Comparison of ENCODE assay signal across 8 cellular contexts in the genomic region with DNA sequence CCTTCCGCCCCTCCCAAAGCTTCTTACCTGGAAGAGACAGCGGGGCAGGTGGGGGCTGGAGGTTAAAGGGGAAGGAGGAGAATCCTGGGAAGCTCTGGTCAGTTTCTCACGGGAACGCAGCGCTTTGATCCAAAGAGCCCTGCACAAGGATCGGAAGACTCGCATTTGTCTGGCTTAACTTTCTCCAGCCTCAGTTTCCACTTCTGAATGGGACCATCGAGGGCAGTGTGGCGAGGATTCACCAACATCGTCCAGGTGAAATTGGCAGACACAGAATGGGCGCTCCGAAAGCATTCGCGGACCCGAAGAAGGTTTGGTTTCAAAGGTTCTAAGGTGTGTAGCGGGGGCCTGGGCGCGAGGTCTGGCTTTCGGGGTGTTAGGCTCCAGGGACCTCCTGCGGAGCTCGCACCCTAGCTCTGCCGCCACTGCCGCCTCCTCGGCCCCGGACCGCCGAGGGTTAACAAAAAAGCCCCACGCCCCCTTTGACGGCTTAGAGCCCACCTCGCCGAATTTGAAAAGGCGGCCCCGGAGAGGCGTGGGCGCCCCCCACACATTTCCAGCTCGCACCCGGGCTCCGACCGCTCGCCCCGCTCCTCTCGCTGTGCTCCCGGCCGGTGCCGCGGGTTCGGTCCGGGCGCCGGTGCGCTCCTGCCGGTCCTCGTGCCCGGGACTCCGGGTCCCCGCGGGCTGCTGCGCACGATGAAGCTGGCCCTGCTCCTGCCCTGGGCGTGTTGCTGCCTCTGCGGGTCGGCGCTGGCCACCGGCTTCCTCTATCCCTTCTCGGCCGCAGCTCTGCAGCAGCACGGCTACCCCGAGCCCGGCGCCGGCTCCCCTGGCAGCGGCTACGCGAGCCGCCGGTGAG. TPM values are rescaled to one million over a fixed set of nuclear protein-coding genes. Genes with fewer than 3 reads are reported as not detected.
DNase-seq lines count a peak whose midpoint lies in the region; ATAC-seq and TF ChIP-seq lines count a peak whose summit lies in the region.

A gene (plus strand): TSS at position 542 of the 862 bp plus-strand sequence. CDS start 158 bp downstream, at position 700.

- H3K4me1 Mint-ChIP-seq in activated CD4-positive, alpha-beta memory T cell treated with anti-CD3 and anti-CD28 coated beads for 36 hours (ENCODE audit: low read depth) = peaks cover 8% of the 10 kb centered on the region
- H3K4me1 Mint-ChIP-seq in activated CD4-positive, alpha-beta memory T cell treated with anti-CD3 and anti-CD28 coated beads, Interleukin-2, amount 10 ng/mL, durations not matched to agents 7 days and 5 days = peaks cover 6% of the 10 kb centered on the region
- H3K4me1 Mint-ChIP-seq in activated CD8-positive, alpha-beta T cell treated with anti-CD3 and anti-CD28 coated beads, Interleukin-2, amount 10 ng/mL, durations not matched to agents 7 days and 5 days (ENCODE audit: low read depth) = peaks cover 10% of the 10 kb centered on the region
- H3K4me1 Mint-ChIP-seq in glutamatergic neuron (ENCODE audit: low read depth, unreplicated experiment) (peaks cover 15% of the 10 kb centered on the region), osteocyte (ENCODE audit: unreplicated experiment) (peaks cover 28% of the 10 kb centered on the region)

- peaks cover 23% of the 10 kb centered on the region for H3K27me3 Mint-ChIP-seq in activated CD4-positive, alpha-beta memory T cell treated with anti-CD3 and anti-CD28 coated beads for 36 hours
- peaks cover 30% of the 10 kb centered on the region for H3K27me3 Mint-ChIP-seq in activated CD4-positive, alpha-beta memory T cell treated with anti-CD3 and anti-CD28 coated beads, Interleukin-2, amount 10 ng/mL, durations not matched to agents 7 days and 5 days
- H3K27me3 Mint-ChIP-seq in activated CD8-positive, alpha-beta T cell treated with anti-CD3 and anti-CD28 coated beads, Interleukin-2, amount 10 ng/mL, durations not matched to agents 7 days and 5 days (ENCODE audit: low read depth) = peaks cover 21% of the 10 kb centered on the region
- peaks cover 2% of the 10 kb centered on the region for H3K27me3 Mint-ChIP-seq in glutamatergic neuron (ENCODE audit: unreplicated experiment)
- no peaks in the 10 kb centered on the region for H3K27me3 Mint-ChIP-seq in osteocyte (ENCODE audit: unreplicated experiment)

- H3K27ac Mint-ChIP-seq in activated CD4-positive, alpha-beta memory T cell treated with anti-CD3 and anti-CD28 coated beads for 36 hours = no peak within 1 kb of the TSS
- H3K27ac Mint-ChIP-seq in activated CD4-positive, alpha-beta memory T cell treated with anti-CD3 and anti-CD28 coated beads, Interleukin-2, amount 10 ng/mL, durations not matched to agents 7 days and 5 days = no peak within 1 kb of the TSS
- no peak within 1 kb of the TSS for H3K27ac Mint-ChIP-seq in activated CD8-positive, alpha-beta T cell treated with anti-CD3 and anti-CD28 coated beads, Interleukin-2, amount 10 ng/mL, durations not matched to agents 7 days and 5 days
- H3K27ac Mint-ChIP-seq in glutamatergic neuron (ENCODE audit: unreplicated experiment) (peak within 1 kb of the TSS; percentile 43), osteocyte (ENCODE audit: unreplicated experiment) (no peak within 1 kb of the TSS)

- no peaks in the 10 kb centered on the region for H3K9me3 Mint-ChIP-seq in activated CD4-positive, alpha-beta memory T cell treated with anti-CD3 and anti-CD28 coated beads for 36 hours
- H3K9me3 Mint-ChIP-seq in activated CD4-positive, alpha-beta memory T cell treated with anti-CD3 and anti-CD28 coated beads, Interleukin-2, amount 10 ng/mL, durations not matched to agents 7 days and 5 days = no peaks in the 10 kb centered on the region
- H3K9me3 Mint-ChIP-seq in activated CD8-positive, alpha-beta T cell treated with anti-CD3 and anti-CD28 coated beads, Interleukin-2, amount 10 ng/mL, durations not matched to agents 7 days and 5 days (ENCODE audit: insufficient read depth) = no peaks in the 10 kb centered on the region
- H3K9me3 Mint-ChIP-seq in glutamatergic neuron (ENCODE audit: unreplicated experiment) = no peaks in the 10 kb centered on the region
- H3K9me3 Mint-ChIP-seq in osteocyte (ENCODE audit: unreplicated experiment) = no peaks in the 10 kb centered on the region

- peak; percentile 20 for DNase-seq in activated CD4-positive, alpha-beta memory T cell treated with anti-CD3 and anti-CD28 coated beads for 36 hours
- DNase-seq in activated CD4-positive, alpha-beta memory T cell treated with anti-CD3 and anti-CD28 coated beads, Interleukin-2, amount 10 ng/mL, durations not matched to agents 7 days and 5 days = no peak
- no peak for DNase-seq in activated CD8-positive, alpha-beta T cell treated with anti-CD3 and anti-CD28 coated beads, Interleukin-2, amount 10 ng/mL, durations not matched to agents 7 days and 5 days
- DNase-seq in glutamatergic neuron (peak; percentile 81), osteocyte (ENCODE audit: extremely low spot score, unreplicated experiment) (peak; percentile 88), OCI-M2 (lab: John Stamatoyannopoulos, UW; ENCODE audit: unreplicated experiment) (no peak)

- ATAC-seq in activated CD8-positive, alpha-beta T cell treated with anti-CD3 and anti-CD28 coated beads, Interleukin-2, amount 10 ng/mL, durations not matched to agents 7 days and 5 days = peak; percentile 34
- no peak for ATAC-seq in GM21367 (IDR thresholded peaks at IDR 0.05; ENCODE audit: unreplicated experiment)
- no peak for ATAC-seq in GM19035 (IDR thresholded peaks at IDR 0.05; ENCODE audit: unreplicated experiment)

- H3K4me3 Mint-ChIP-seq in activated CD4-positive, alpha-beta memory T cell treated with anti-CD3 and anti-CD28 coated beads for 36 hours = no peak within 1 kb of the TSS
- H3K4me3 Mint-ChIP-seq in activated CD4-positive, alpha-beta memory T cell treated with anti-CD3 and anti-CD28 coated beads, Interleukin-2, amount 10 ng/mL, durations not matched to agents 7 days and 5 days = no peak within 1 kb of the TSS
- H3K4me3 Mint-ChIP-seq in activated CD8-positive, alpha-beta T cell treated with anti-CD3 and anti-CD28 coated beads, Interleukin-2, amount 10 ng/mL, durations not matched to agents 7 days and 5 days = no peak within 1 kb of the TSS
- H3K4me3 Mint-ChIP-seq in glutamatergic neuron (ENCODE audit: unreplicated experiment) (peak within 1 kb of the TSS; percentile 86), osteocyte (ENCODE audit: unreplicated experiment) (peak within 1 kb of the TSS; percentile 74)

- POLR2A ChIA-PET in activated CD4-positive, alpha-beta memory T cell treated with anti-CD3 and anti-CD28 coated beads for 36 hours (lab: Charles Lee) = no interaction called here
- POLR2A ChIA-PET in activated CD4-positive, alpha-beta memory T cell treated with anti-CD3 and anti-CD28 coated beads, Interleukin-2, amount 10 ng/mL, durations not matched to agents 7 days and 5 days (lab: Charles Lee) = interaction anchor here (0.9 kb wide), 1 partner anchor 9 kb away, joined by 3 read pairs; no protein-coding TSS in a partner anchor
- POLR2A ChIA-PET in activated CD8-positive, alpha-beta T cell treated with anti-CD3 and anti-CD28 coated beads, Interleukin-2, amount 10 ng/mL, durations not matched to agents 7 days and 5 days (lab: Charles Lee) = interaction anchor here (0.7 kb wide), 1 partner anchor 146 kb away, joined by 3 read pairs; no protein-coding TSS in a partner anchor

- CTCF ChIA-PET in activated CD4-positive, alpha-beta memory T cell treated with anti-CD3 and anti-CD28 coated beads for 36 hours (lab: Charles Lee) = interaction anchor here (0.8 to 5.0 kb wide), 6 partner anchors 9 to 49 kb away, joined by 3 to 53 read pairs (median 5); no protein-coding TSS in a partner anchor
- CTCF ChIA-PET in activated CD4-positive, alpha-beta memory T cell treated with anti-CD3 and anti-CD28 coated beads, Interleukin-2, amount 10 ng/mL, durations not matched to agents 7 days and 5 days (lab: Charles Lee) = interaction anchor here (0.6 to 4.2 kb wide), 6 partner anchors 10 to 109 kb away, joined by 3 to 43 read pairs (median 4); a partner anchor contains a TSS
- CTCF ChIA-PET in activated CD8-positive, alpha-beta T cell treated with anti-CD3 and anti-CD28 coated beads, Interleukin-2, amount 10 ng/mL, durations not matched to agents 7 days and 5 days (lab: Charles Lee) = interaction anchor here (1.1 to 5.0 kb wide), 3 partner anchors 10 to 145 kb away, joined by 3 to 65 read pairs (median 31); no protein-coding TSS in a partner anchor

- TF ChIP-seq CTCF in glutamatergic neuron (IDR thresholded peaks at IDR 0.05; ENCODE audit: partially characterized antibody, unreplicated experiment) (no peak), osteocyte (IDR thresholded peaks at IDR 0.05) (no peak)

- H3K36me3 Mint-ChIP-seq in activated CD4-positive, alpha-beta memory T cell treated with anti-CD3 and anti-CD28 coated beads for 36 hours = no peaks in the 10 kb centered on the region
- H3K36me3 Mint-ChIP-seq in activated CD4-positive, alpha-beta memory T cell treated with anti-CD3 and anti-CD28 coated beads, Interleukin-2, amount 10 ng/mL, durations not matched to agents 7 days and 5 days (ENCODE audit: low read depth) = no peaks in the 10 kb centered on the region
- no peaks in the 10 kb centered on the region for H3K36me3 Mint-ChIP-seq in activated CD8-positive, alpha-beta T cell treated with anti-CD3 and anti-CD28 coated beads, Interleukin-2, amount 10 ng/mL, durations not matched to agents 7 days and 5 days (ENCODE audit: low read depth)
- H3K36me3 Mint-ChIP-seq in glutamatergic neuron (ENCODE audit: unreplicated experiment) = no peaks in the 10 kb centered on the region
- H3K36me3 Mint-ChIP-seq in osteocyte (ENCODE audit: unreplicated experiment) = peaks cover 4% of the 10 kb centered on the region

- intact Hi-C loops in activated CD4-positive, alpha-beta memory T cell treated with anti-CD3 and anti-CD28 coated beads for 36 hours (cut with micrococcal nuclease) = no loop called here

RNA-seq across cellular contexts. Expression of the gene that starts here (rescaled TPM):
- not detected for total RNA-seq in activated CD4-positive, alpha-beta memory T cell treated with anti-CD3 and anti-CD28 coated beads for 36 hours
- not detected for total RNA-seq in activated CD4-positive, alpha-beta memory T cell treated with anti-CD3 and anti-CD28 coated beads, Interleukin-2, amount 10 ng/mL, durations not matched to agents 7 days and 5 days
- not detected for total RNA-seq in activated CD8-positive, alpha-beta T cell treated with anti-CD3 and anti-CD28 coated beads, Interleukin-2, amount 10 ng/mL, durations not matched to agents 7 days and 5 days
- total RNA-seq in glutamatergic neuron (ENCODE audit: unreplicated experiment) (66.2 TPM), osteocyte (124 and 128 TPM in 2 replicates)

Comparison
In these comparisons a context has a peak if more than half of its experiments do, and no peak if none do; other contexts are left out.
1. RNA of the gene that starts here (total RNA-seq): 124 to 128 TPM in osteocyte and 66.2 TPM in glutamatergic neuron (single experiment); not detected in activated CD4-positive, alpha-beta memory T cell treated with anti-CD3 and anti-CD28 coated beads for 36 hours, not detected in activated CD4-positive, alpha-beta memory T cell treated with anti-CD3 and anti-CD28 coated beads, Interleukin-2, amount 10 ng/mL, durations not matched to agents 7 days and 5 days and not detected in activated CD8-positive, alpha-beta T cell treated with anti-CD3 and anti-CD28 coated beads, Interleukin-2, amount 10 ng/mL, durations not matched to agents 7 days and 5 days; every median in the first group is over 10 times any median in the second.
2. Peak in DNase-seq in activated CD4-positive, alpha-beta memory T cell treated with anti-CD3 and anti-CD28 coated beads for 36 hours; RNA of the gene not detected or under 1 TPM.
3. Peak in ATAC-seq in activated CD8-positive, alpha-beta T cell treated with anti-CD3 and anti-CD28 coated beads, Interleukin-2, amount 10 ng/mL, durations not matched to agents 7 days and 5 days; RNA of the gene not detected or under 1 TPM.
4. DNase-seq: peak in glutamatergic neuron (single experiment) and osteocyte (single experiment); none in activated CD4-positive, alpha-beta memory T cell treated with anti-CD3 and anti-CD28 coated beads, Interleukin-2, amount 10 ng/mL, durations not matched to agents 7 days and 5 days (single experiment), activated CD8-positive, alpha-beta T cell treated with anti-CD3 and anti-CD28 coated beads, Interleukin-2, amount 10 ng/mL, durations not matched to agents 7 days and 5 days (single experiment) and OCI-M2 (single experiment).
5. H3K4me3 Mint-ChIP-seq: peak in glutamatergic neuron (single experiment) and osteocyte (single experiment); none in activated CD4-positive, alpha-beta memory T cell treated with anti-CD3 and anti-CD28 coated beads for 36 hours (single experiment), activated CD4-positive, alpha-beta memory T cell treated with anti-CD3 and anti-CD28 coated beads, Interleukin-2, amount 10 ng/mL, durations not matched to agents 7 days and 5 days (single experiment) and activated CD8-positive, alpha-beta T cell treated with anti-CD3 and anti-CD28 coated beads, Interleukin-2, amount 10 ng/mL, durations not matched to agents 7 days and 5 days (single experiment).